Comparison of ENCODE assay signal across 18 cellular contexts in the genomic region with DNA sequence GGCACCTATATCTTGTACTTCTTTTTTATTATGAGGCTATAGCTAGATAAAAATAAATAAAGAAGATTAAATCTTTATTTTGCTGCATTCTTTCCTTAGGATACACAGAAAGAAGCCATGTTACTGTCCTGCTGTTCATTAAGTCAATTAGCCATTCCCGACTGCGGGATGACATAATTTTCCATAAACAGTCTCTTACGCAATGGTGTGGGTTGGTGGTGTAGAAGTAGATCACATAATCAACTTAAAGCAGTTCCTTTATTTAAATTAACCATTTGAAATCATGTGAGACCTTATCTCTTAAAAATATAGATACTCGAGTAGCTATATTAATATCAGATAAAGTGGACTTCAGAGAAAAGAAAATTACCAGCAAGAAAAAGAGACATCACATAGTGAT. TPM values are rescaled to one million over a fixed set of nuclear protein-coding genes. Genes with fewer than 3 reads are reported as not detected.
A peak's percentile ranks its signal among the peaks of the same experiment; 100 is the strongest.
DNase-seq lines count a peak whose midpoint lies in the region; ATAC-seq and TF ChIP-seq lines count a peak whose summit lies in the region.
"Had no signal": no experiment of that assay in that cellular context is flagged by ENCODE, and none has a peak within 500 bp of the region (broad histone marks: within the 10 kb centered on the region; RNA-seq: fewer than 3 reads in every experiment).

No MANE protein-coding gene starts in this region.

- H3K4me3 Mint-ChIP-seq in naive B cell: no peak overlapping the region
- H3K4me3 Mint-ChIP-seq: stimulated activated memory B cell treated with anti-CD40 and anti-IgM and Interleukin-4, amounts not matched to agents 10 μg/mL and 1 μg/mL and 100 μg/mL, for 72 hours had no signal

- no peak for ATAC-seq in naive B cell (ENCODE audit: low read depth in 2 of 2)
- no peak for ATAC-seq in GM21381 (IDR thresholded peaks at IDR 0.05; ENCODE audit: unreplicated experiment)
- ATAC-seq: naive thymus-derived CD4-positive, alpha-beta T cell; stimulated activated memory B cell treated with anti-CD40 and anti-IgM and Interleukin-4, amounts not matched to agents 10 μg/mL and 1 μg/mL and 100 μg/mL, for 72 hours had no signal

- peak overlapping the region in 4 of 6 donors; percentile 16 to 79 (median 56) for H3K27ac Mint-ChIP-seq in naive B cell
- H3K27ac Mint-ChIP-seq: stimulated activated memory B cell treated with anti-CD40 and anti-IgM and Interleukin-4, amounts not matched to agents 10 μg/mL and 1 μg/mL and 100 μg/mL, for 72 hours had no signal

- H3K27ac ChIP-seq in HL-60 (replicated peaks): peak overlapping the region; percentile 93
- H3K27ac ChIP-seq: adrenal gland, BLaER1, tibial nerve had no signal

- no peaks in the 10 kb centered on the region for H3K27me3 ChIP-seq in HL-60 (ENCODE audit: insufficient read depth, poor library complexity, severe bottlenecking)
- H3K27me3 ChIP-seq: adrenal gland, BLaER1, tibial nerve had no signal

- no peak overlapping the region for H3K4me3 ChIP-seq in HL-60 (replicated peaks; ENCODE audit: insufficient read depth, low read length)
- H3K4me3 ChIP-seq: adrenal gland, BLaER1, lung, tibial nerve had no signal

- H3K4me1 Mint-ChIP-seq in naive B cell: peaks cover 35 to 66% (median 54%) of the 10 kb centered on the region in 3 donors

- DNase-seq in HL-60 (ENCODE audit: low read depth in 1 of 2, low spot score in 1 of 2): peak; percentile 83 to 92
- peak; percentile 25 for DNase-seq in NOMO-1 treated with dmso at 0.1 percent for 144 hours (lab: John Stamatoyannopoulos, UW; ENCODE audit: unreplicated experiment)
- peak; percentile 45 for DNase-seq in amniotic epithelial cell (ENCODE audit: low read depth)
- DNase-seq in naive B cell: no peak
- no peak for DNase-seq in amniotic stem cell (lab: John Stamatoyannopoulos, UW)
- DNase-seq in AG20443 (ENCODE audit: low spot score): no peak
- DNase-seq: activated CD4-positive, CD25-positive, alpha-beta regulatory T cell; activated CD8-positive, alpha-beta memory T cell treated with anti-CD3 and anti-CD28 coated beads for 24 hours; adrenal gland; DND-41; naive thymus-derived CD4-positive, alpha-beta T cell; NCI-H2081 treated with DMSO at 0.1 percent for 48 hours; NCI-H524 treated with DMSO at 0.1 percent for 48 hours had no signal

- H3K36me3 Mint-ChIP-seq in naive B cell: peaks cover 8 to 9% of the 10 kb centered on the region in 2 donors

- no peaks in the 10 kb centered on the region for H3K27me3 Mint-ChIP-seq in naive B cell
- H3K27me3 Mint-ChIP-seq: naive thymus-derived CD4-positive, alpha-beta T cell; stimulated activated memory B cell treated with anti-CD40 and anti-IgM and Interleukin-4, amounts not matched to agents 10 μg/mL and 1 μg/mL and 100 μg/mL, for 72 hours had no signal

- no peak for TF ChIP-seq CTCF in HL-60 (IDR thresholded peaks at IDR 0.05; ENCODE audit: insufficient read depth, low read length)

- no peaks in the 10 kb centered on the region for H3K9me3 Mint-ChIP-seq in naive B cell
- H3K9me3 Mint-ChIP-seq: naive thymus-derived CD4-positive, alpha-beta T cell; stimulated activated memory B cell treated with anti-CD40 and anti-IgM and Interleukin-4, amounts not matched to agents 10 μg/mL and 1 μg/mL and 100 μg/mL, for 72 hours had no signal

RNA-seq across cellular contexts. Expression of a gene that starts 40.2 kb away (rescaled TPM):
- polyA plus RNA-seq in naive B cell (ENCODE audit: low read depth in 6 of 6): 10 to 100 TPM; 34.7 to 94.9 (median 86.3) TPM

RNA-seq across cellular contexts. Expression of a gene that starts 43.8 kb away (rescaled TPM):
- polyA plus RNA-seq in naive B cell (ENCODE audit: low read depth in 6 of 6): 10 to 100 TPM; 17.2 to 26.0 (median 20.1) TPM

Comparison
In these comparisons a context has a peak if more than half of its experiments do, and no peak if none do; other contexts are left out.
1. DNase-seq: peak in HL-60 (2 of 2), NOMO-1 treated with dmso at 0.1 percent for 144 hours (single experiment) and amniotic epithelial cell (single experiment); none in naive B cell (single experiment), amniotic stem cell (single experiment) and AG20443 (single experiment).